27 cellular contexts compared by ENCODE assay signal in the genomic region with DNA sequence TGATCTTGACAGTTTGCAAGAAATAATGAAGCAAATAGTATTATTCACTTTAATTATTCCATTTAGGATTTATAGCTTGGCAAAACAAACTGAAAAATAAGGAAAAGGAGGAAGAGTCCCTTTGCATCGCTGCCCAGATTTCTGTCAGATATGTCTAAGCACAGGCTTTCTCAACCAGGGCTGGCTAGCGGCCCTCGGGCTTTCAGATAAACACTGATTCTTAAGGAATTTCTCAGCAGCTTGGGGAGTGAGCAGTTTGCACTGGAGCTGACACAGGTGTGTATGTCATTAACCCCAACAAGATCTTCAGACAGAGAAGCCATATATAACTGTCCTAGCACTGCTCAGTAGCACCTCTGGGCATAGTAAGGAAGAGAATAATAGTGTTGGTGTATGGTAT. TPM values are rescaled to one million over a fixed set of nuclear protein-coding genes. Genes with fewer than 3 reads are reported as not detected.
"Had no signal": no experiment of that assay in that cellular context is flagged by ENCODE, and none has a peak within 500 bp of the region (broad histone marks: within the 10 kb centered on the region; RNA-seq: fewer than 3 reads in every experiment).

No MANE protein-coding gene starts in this region.

- H3K4me3 ChIP-seq: left lung, lower lobe of right lung, neural progenitor cell, right atrium auricular region, skin epidermis, stomach, suprapubic skin, thoracic aorta, tibial artery, uterus had no signal

- H3K4me2 ChIP-seq: neural progenitor cell had no signal

- H3K27me3 ChIP-seq: left lung, neutrophil, right atrium auricular region, stomach, suprapubic skin, tibial artery, uterus had no signal

- H3K9ac ChIP-seq: neural progenitor cell, parathyroid adenoma had no signal

- ATAC-seq: left cardiac atrium; left lung; lower lobe of right lung; natural killer cell; sciatic nerve; stimulated activated memory B cell treated with anti-CD40 and anti-IgM and Interleukin-4, amounts not matched to agents 10 μg/mL and 1 μg/mL and 100 μg/mL, for 72 hours had no signal

- H3K4me1 ChIP-seq: left lung, lower lobe of right lung, neural progenitor cell, parathyroid adenoma, right atrium auricular region, stomach, suprapubic skin, tibial artery, uterus had no signal

- DNase-seq: head of caudate nucleus; kidney glomerular epithelial cell; left cardiac atrium; left lung; lower lobe of right lung; mammary epithelial cell; mesenchymal stem cell; naive B cell; natural killer cell; nephron progenitor cell; occipital lobe; stimulated activated CD4-positive, alpha-beta T cell treated with anti-CD3 and anti-CD28 coated beads, Interleukin-2, amount 100 ng/mL, for 48 hours; stimulated activated CD4-positive, alpha-beta T cell treated with anti-CD3 and anti-CD28 coated beads, Interleukin-4, amount 100 ng/mL, for 4 hours; stimulated activated CD8-positive, alpha-beta memory T cell treated with anti-CD3 and anti-CD28 coated beads, Interleukin-4, amount 100 ng/mL, for 48 hours; stimulated activated naive CD4-positive, alpha-beta T cell treated with Interleukin-2 at 50 U/mL for 16 hours; stomach; tibial artery; uterus had no signal

- H3K79me2 ChIP-seq: parathyroid adenoma had no signal

- H3K9me3 ChIP-seq: left lung, lower lobe of right lung, neutrophil, right atrium auricular region, stomach, suprapubic skin, thoracic aorta, tibial artery, uterus had no signal

- H3K27ac ChIP-seq: left lung, lower lobe of right lung, neural progenitor cell, neutrophil, parathyroid adenoma, right atrium auricular region, skin epidermis, stomach, suprapubic skin, thoracic aorta, tibial artery, uterus had no signal

- H3K36me3 ChIP-seq: left lung, lower lobe of right lung, neural progenitor cell, neutrophil, right atrium auricular region, stomach, suprapubic skin, thoracic aorta, tibial artery, uterus had no signal

- H2AFZ ChIP-seq: neural progenitor cell, parathyroid adenoma had no signal

RNA-seq across cellular contexts. Expression of a gene that starts 47.9 kb away (rescaled TPM):
- total RNA-seq: natural killer cell had no signal
